17 cellular contexts compared by ENCODE assay signal in the genomic region with DNA sequence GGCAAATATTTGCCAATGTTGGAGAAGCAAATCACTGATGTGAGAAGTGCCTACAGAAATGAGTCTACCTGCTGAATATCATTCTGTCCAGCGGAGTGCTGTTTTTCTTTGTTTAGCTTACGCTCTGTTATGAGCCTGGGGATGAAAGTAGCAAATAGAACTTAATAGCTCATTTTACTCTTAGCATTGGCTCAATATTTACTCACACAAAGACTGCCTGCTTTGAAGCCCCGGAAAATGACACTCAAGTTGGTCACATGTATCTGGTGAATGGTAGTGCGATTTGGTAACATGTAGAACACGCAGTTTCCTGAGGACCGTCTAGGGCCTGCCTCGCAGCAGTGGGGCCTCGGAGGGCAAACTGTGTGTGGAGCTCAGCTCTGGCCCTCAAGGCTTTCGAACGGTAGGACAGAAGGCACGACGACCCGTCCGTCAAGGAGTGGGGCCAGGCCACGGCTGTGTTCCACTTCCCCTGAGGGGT. TPM values are rescaled to one million over a fixed set of nuclear protein-coding genes. Genes with fewer than 3 reads are reported as not detected.
DNase-seq lines count a peak whose midpoint lies in the region; TF ChIP-seq lines count a peak whose summit lies in the region.
"Had no signal": no experiment of that assay in that cellular context is flagged by ENCODE, and none has a peak within 500 bp of the region (broad histone marks: within the 10 kb centered on the region; RNA-seq: fewer than 3 reads in every experiment).

No MANE protein-coding gene starts in this region.

- H3K9ac ChIP-seq in SK-N-MC (ENCODE audit: insufficient read length), result no peak overlapping the region

- BruUV-seq in Calu3 (replicated peaks; lab: Mats Ljungman, UMichigan), result no TSS peak

- H3K27me3 Mint-ChIP-seq in progenitor cell of endocrine pancreas (no peaks in the 10 kb centered on the region), Calu3 (ENCODE audit: unreplicated experiment) (no peaks in the 10 kb centered on the region)

- H3K4me3 ChIP-seq in SK-N-MC (no peak overlapping the region), SJCRH30 (no peak overlapping the region)
- H3K4me3 ChIP-seq: breast epithelium had no signal

- H3K27ac Mint-ChIP-seq in progenitor cell of endocrine pancreas, result peak overlapping the region; percentile 12
- H3K27ac Mint-ChIP-seq in Calu3 (ENCODE audit: unreplicated experiment), result no peak overlapping the region
- H3K27ac Mint-ChIP-seq: activated CD8-positive, alpha-beta T cell treated with anti-CD3 and anti-CD28 coated beads, Interleukin-2, amount 10 ng/mL, durations not matched to agents 7 days and 5 days had no signal

- DNase-seq in NCI-H1092 treated with DMSO at 0.1 percent for 48 hours (lab: John Stamatoyannopoulos, UW) (peak; percentile 56), NCI-H1092 (lab: John Stamatoyannopoulos, UW) (no peak), NCI-H2029 (lab: John Stamatoyannopoulos, UW) (peak; percentile 84), SK-N-MC (ENCODE audit: low read depth, low spot score) (no peak), progenitor cell of endocrine pancreas (ENCODE audit: low spot score, unreplicated experiment) (no peak), Calu3 (no peak), SJCRH30 (no peak), HUDEP-2 (lab: John Stamatoyannopoulos, UW; ENCODE audit: unreplicated experiment in 76 of 76) (no peak)
- DNase-seq: 8988T; activated CD8-positive, alpha-beta T cell treated with anti-CD3 and anti-CD28 coated beads, Interleukin-2, amount 10 ng/mL, durations not matched to agents 7 days and 5 days; NCI-H2081 treated with DMSO at 0.1 percent for 48 hours; Right ventricle myocardium superior; stimulated activated naive CD4-positive, alpha-beta T cell had no signal

- intact Hi-C loops in Calu3 (cut with micrococcal nuclease; ENCODE audit: unreplicated experiment), result no loop called here

- H3K36me3 Mint-ChIP-seq in progenitor cell of endocrine pancreas (ENCODE audit: insufficient read depth) (peaks cover 10% of the 10 kb centered on the region), Calu3 (ENCODE audit: insufficient read depth, unreplicated experiment) (peaks cover 19% of the 10 kb centered on the region)

- no peak for TF ChIP-seq CTCF in progenitor cell of endocrine pancreas (IDR thresholded peaks at IDR 0.05; ENCODE audit: unreplicated experiment)
- no peak for TF ChIP-seq CTCF in Calu3 (IDR thresholded peaks at IDR 0.05; ENCODE audit: unreplicated experiment)

- H3K4me1 Mint-ChIP-seq in progenitor cell of endocrine pancreas (ENCODE audit: low read depth) (peaks cover 8% of the 10 kb centered on the region), Calu3 (ENCODE audit: low read depth, unreplicated experiment) (peaks cover 21% of the 10 kb centered on the region)

- H3K36me3 ChIP-seq in SK-N-MC (ENCODE audit: insufficient read depth, low read length), result peaks cover 13% of the 10 kb centered on the region; the same call in 1 of the 2 replicates
- peaks cover 6% of the 10 kb centered on the region; the same call in 1 of the 2 replicates for H3K36me3 ChIP-seq in SJCRH30
- H3K36me3 ChIP-seq: breast epithelium had no signal

- H3K4me3 Mint-ChIP-seq in progenitor cell of endocrine pancreas (ENCODE audit: low read depth) (no peak overlapping the region), Calu3 (ENCODE audit: low read depth, unreplicated experiment) (no peak overlapping the region)
- H3K4me3 Mint-ChIP-seq: activated CD8-positive, alpha-beta T cell treated with anti-CD3 and anti-CD28 coated beads, Interleukin-2, amount 10 ng/mL, durations not matched to agents 7 days and 5 days; CD14-positive monocyte; nephron had no signal

- no peaks in the 10 kb centered on the region for H3K9me3 ChIP-seq in SK-N-MC (ENCODE audit: low read depth, low read length)
- H3K9me3 ChIP-seq in SJCRH30 (replicated peaks), result no peaks in the 10 kb centered on the region
- H3K9me3 ChIP-seq: breast epithelium had no signal

- H3K4me1 ChIP-seq in SJCRH30, result peaks cover 4% of the 10 kb centered on the region; the same call in 1 of the 2 replicates
- H3K4me1 ChIP-seq: breast epithelium had no signal

- H3K27ac ChIP-seq in SK-N-MC (0 out of 2 replicates have a peak overlapping the region, but pooled peaks have one; percentile 10), SJCRH30 (no peak overlapping the region)
- H3K27ac ChIP-seq: breast epithelium, VCaP had no signal

- CTCF ChIA-PET in Calu3 (lab: Charles Lee), result interaction anchor here (0.9 kb wide), 1 partner anchor 9 kb away, joined by 3 read pairs; no protein-coding TSS in a partner anchor

- H3K9me3 Mint-ChIP-seq in progenitor cell of endocrine pancreas (ENCODE audit: low read depth), result no peaks in the 10 kb centered on the region
- H3K9me3 Mint-ChIP-seq in Calu3 (ENCODE audit: low read depth, unreplicated experiment), result no peaks in the 10 kb centered on the region
- H3K9me3 Mint-ChIP-seq: nephron had no signal

- no peaks in the 10 kb centered on the region for H3K27me3 ChIP-seq in SJCRH30
- H3K27me3 ChIP-seq: breast epithelium had no signal

RNA-seq across cellular contexts. Expression of gene TBC1D22A, which starts 38.9 kb away (rescaled TPM):
- 23.2 and 24.2 TPM in 2 replicates for total RNA-seq in progenitor cell of endocrine pancreas
- 27.6 and 28.2 TPM in 2 replicates for total RNA-seq in Calu3 (2022)
- 8.4 and 8.9 TPM in 2 replicates for total RNA-seq in SJCRH30 (2014; rRNA removed; shearing (Covaris generic))

Comparison
In these comparisons a context has a peak if more than half of its experiments do, and no peak if none do; other contexts are left out.
1. DNase-seq: peak in NCI-H1092 treated with DMSO at 0.1 percent for 48 hours (single experiment) and NCI-H2029 (single experiment); none in NCI-H1092 (single experiment), SK-N-MC (single experiment), progenitor cell of endocrine pancreas (single experiment), Calu3 (single experiment), SJCRH30 (0 of 2) and HUDEP-2 (0 of 76).